Comparison of ENCODE assay signal across 1 cellular context in the genomic region with DNA sequence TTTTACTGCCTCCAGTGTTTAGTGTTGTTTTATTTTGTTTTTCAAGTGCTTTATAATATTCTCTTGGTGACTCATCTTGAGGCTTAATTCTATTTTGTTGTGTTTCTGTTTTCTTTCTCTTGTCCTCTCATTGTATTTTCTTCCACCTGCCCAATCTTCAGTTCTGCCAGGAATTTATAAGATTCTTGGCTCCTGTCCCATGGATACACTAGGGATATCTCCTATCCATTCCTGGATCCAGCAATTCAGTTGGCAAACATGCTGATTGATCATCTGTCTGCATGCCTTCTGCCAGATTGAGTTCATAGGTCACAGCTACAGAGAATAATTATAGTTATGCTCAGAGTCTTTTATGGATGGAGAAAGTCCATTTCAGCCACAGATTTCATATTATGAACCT.
TF ChIP-seq lines count a peak whose summit lies in the region.

No MANE protein-coding gene starts in this region.

TF ChIP-seq in WTC11, 78 proteins besides CTCF, POLR2A, EP300 and RAD21 (continued from another document):
- TF ChIP-seq, protein P1, sequence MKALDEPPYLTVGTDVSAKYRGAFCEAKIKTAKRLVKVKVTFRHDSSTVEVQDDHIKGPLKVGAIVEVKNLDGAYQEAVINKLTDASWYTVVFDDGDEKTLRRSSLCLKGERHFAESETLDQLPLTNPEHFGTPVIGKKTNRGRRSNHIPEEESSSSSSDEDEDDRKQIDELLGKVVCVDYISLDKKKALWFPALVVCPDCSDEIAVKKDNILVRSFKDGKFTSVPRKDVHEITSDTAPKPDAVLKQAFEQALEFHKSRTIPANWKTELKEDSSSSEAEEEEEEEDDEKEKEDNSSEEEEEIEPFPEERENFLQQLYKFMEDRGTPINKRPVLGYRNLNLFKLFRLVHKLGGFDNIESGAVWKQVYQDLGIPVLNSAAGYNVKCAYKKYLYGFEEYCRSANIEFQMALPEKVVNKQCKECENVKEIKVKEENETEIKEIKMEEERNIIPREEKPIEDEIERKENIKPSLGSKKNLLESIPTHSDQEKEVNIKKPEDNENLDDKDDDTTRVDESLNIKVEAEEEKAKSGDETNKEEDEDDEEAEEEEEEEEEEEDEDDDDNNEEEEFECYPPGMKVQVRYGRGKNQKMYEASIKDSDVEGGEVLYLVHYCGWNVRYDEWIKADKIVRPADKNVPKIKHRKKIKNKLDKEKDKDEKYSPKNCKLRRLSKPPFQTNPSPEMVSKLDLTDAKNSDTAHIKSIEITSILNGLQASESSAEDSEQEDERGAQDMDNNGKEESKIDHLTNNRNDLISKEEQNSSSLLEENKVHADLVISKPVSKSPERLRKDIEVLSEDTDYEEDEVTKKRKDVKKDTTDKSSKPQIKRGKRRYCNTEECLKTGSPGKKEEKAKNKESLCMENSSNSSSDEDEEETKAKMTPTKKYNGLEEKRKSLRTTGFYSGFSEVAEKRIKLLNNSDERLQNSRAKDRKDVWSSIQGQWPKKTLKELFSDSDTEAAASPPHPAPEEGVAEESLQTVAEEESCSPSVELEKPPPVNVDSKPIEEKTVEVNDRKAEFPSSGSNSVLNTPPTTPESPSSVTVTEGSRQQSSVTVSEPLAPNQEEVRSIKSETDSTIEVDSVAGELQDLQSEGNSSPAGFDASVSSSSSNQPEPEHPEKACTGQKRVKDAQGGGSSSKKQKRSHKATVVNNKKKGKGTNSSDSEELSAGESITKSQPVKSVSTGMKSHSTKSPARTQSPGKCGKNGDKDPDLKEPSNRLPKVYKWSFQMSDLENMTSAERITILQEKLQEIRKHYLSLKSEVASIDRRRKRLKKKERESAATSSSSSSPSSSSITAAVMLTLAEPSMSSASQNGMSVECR (CRISPR knock-in tag; IDR thresholded peaks at IDR 0.05; ENCODE audit: borderline replicate concordance), result no peak
TF ChIP-seq in WTC11: peak in this region for 0.
